ENCODE assay signal across 29 cellular contexts in the genomic region with DNA sequence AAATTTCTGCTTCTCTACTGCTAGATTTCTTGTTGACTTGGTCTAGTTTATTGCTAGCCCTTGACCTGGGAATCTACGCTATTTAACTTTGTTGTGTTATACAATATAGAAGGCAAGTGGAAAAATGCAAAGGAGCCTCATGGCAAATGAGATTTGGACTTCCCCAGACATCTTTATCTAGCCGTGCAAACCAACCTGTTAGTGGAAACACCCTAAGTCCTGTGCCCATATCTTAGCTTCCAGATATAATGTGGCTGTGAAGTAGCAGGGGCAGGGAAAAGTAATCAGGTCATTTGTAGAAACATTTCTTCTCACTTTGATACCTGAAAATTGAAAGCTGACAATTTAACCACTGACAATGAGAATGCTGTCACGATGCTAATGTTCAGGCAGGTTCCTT.
"Had no signal": no experiment of that assay in that cellular context is flagged by ENCODE, and none has a peak within 500 bp of the region (broad histone marks: within the 10 kb centered on the region; RNA-seq: fewer than 3 reads in every experiment).

No MANE protein-coding gene starts in this region.

- H3K9me3 ChIP-seq: esophagus muscularis mucosa, gastroesophageal sphincter, heart left ventricle, left lung, mucosa of descending colon, neutrophil, pancreas, right lobe of liver, thoracic aorta, tibial nerve, upper lobe of right lung, uterus had no signal

- H3K36me3 Mint-ChIP-seq: mesothelial cell of epicardium; naive B cell; natural killer cell treated with Interleukin-12 subunit alpha and Interleukin-12 subunit beta and Interleukin-15 and Interleukin-18, amount 100 ng/mL, for 72 hours; stimulated activated naive B cell treated with anti-CD40 and anti-IgM and Interleukin-4, amounts not matched to agents 10 μg/mL and 1 μg/mL and 100 μg/mL, for 72 hours had no signal

- H3K9me3 Mint-ChIP-seq: dendritic cell treated with granulocyte-macrophage colony-stimulating factor and Interleukin-4, amounts not matched to agents 40 ng/mL and 50 ng/mL, for 4 days; endodermal cell; mesothelial cell of epicardium; naive B cell; natural killer cell treated with Interleukin-12 subunit alpha and Interleukin-12 subunit beta and Interleukin-15 and Interleukin-18, amount 100 ng/mL, for 72 hours; stimulated activated naive B cell treated with anti-CD40 and anti-IgM and Interleukin-4, amounts not matched to agents 10 μg/mL and 1 μg/mL and 100 μg/mL, for 72 hours; stimulated activated naive CD8-positive, alpha-beta T cell treated with anti-CD3 and anti-CD28 coated beads, Interleukin-15, Interleukin-2, amounts not matched to agents 100 ng/mL and 50 ng/mL, for 24 hours had no signal

- H3K27me3 ChIP-seq: esophagus muscularis mucosa, foreskin keratinocyte, gastroesophageal sphincter, left lung, neutrophil, pancreas, right lobe of liver, tibial nerve, upper lobe of right lung, uterus had no signal

- H3K27ac Mint-ChIP-seq: dendritic cell treated with granulocyte-macrophage colony-stimulating factor and Interleukin-4, amounts not matched to agents 40 ng/mL and 50 ng/mL, for 4 days; mesothelial cell of epicardium; naive B cell; natural killer cell treated with Interleukin-12 subunit alpha and Interleukin-12 subunit beta and Interleukin-15 and Interleukin-18, amount 100 ng/mL, for 72 hours; stimulated activated naive B cell treated with anti-CD40 and anti-IgM and Interleukin-4, amounts not matched to agents 10 μg/mL and 1 μg/mL and 100 μg/mL, for 72 hours; stimulated activated naive CD8-positive, alpha-beta T cell treated with anti-CD3 and anti-CD28 coated beads, Interleukin-15, Interleukin-2, amounts not matched to agents 100 ng/mL and 50 ng/mL, for 24 hours had no signal

- H3K4me3 Mint-ChIP-seq: dendritic cell treated with granulocyte-macrophage colony-stimulating factor and Interleukin-4, amounts not matched to agents 40 ng/mL and 50 ng/mL, for 4 days; endodermal cell; mesothelial cell of epicardium; naive B cell; natural killer cell treated with Interleukin-12 subunit alpha and Interleukin-12 subunit beta and Interleukin-15 and Interleukin-18, amount 100 ng/mL, for 72 hours; neural crest cell; stimulated activated naive B cell treated with anti-CD40 and anti-IgM and Interleukin-4, amounts not matched to agents 10 μg/mL and 1 μg/mL and 100 μg/mL, for 72 hours; stimulated activated naive CD8-positive, alpha-beta T cell treated with anti-CD3 and anti-CD28 coated beads, Interleukin-15, Interleukin-2, amounts not matched to agents 100 ng/mL and 50 ng/mL, for 24 hours had no signal

- H3K4me1 ChIP-seq: esophagus muscularis mucosa, foreskin keratinocyte, gastroesophageal sphincter, heart left ventricle, left lung, pancreas, right lobe of liver, tibial nerve, upper lobe of right lung, uterus had no signal

- H3K27ac ChIP-seq: epithelial cell of prostate, esophagus muscularis mucosa, foreskin keratinocyte, gastroesophageal sphincter, heart left ventricle, left lung, neutrophil, pancreas, right lobe of liver, thoracic aorta, tibial nerve, upper lobe of right lung, uterus had no signal

- DNase-seq: effector CD8-positive, alpha-beta T cell; endodermal cell; foreskin keratinocyte; heart left ventricle; hippocampal formation; left cardiac atrium; left lung; mesenchymal stem cell; mucosa of descending colon; naive B cell; pancreas; right lobe of liver; small intestine; stimulated activated CD4-positive, alpha-beta T cell treated with anti-CD3 and anti-CD28 coated beads, Interleukin-15, amount 100 ng/mL, for 24 hours; stimulated activated CD4-positive, alpha-beta T cell treated with anti-CD3 and anti-CD28 coated beads, Interleukin-2, amount 100 ng/mL, for 48 hours; stimulated activated naive B cell treated with anti-CD40 and anti-IgM and Interleukin-4, amounts not matched to agents 10 μg/mL and 1 μg/mL and 100 μg/mL, for 72 hours; upper lobe of right lung; uterus had no signal

- H3K4me3 ChIP-seq: esophagus muscularis mucosa, gastroesophageal sphincter, heart left ventricle, left lung, mucosa of descending colon, pancreas, right lobe of liver, thoracic aorta, tibial nerve, upper lobe of right lung, uterus had no signal

- ATAC-seq: foreskin keratinocyte; gastroesophageal sphincter; heart left ventricle; left cardiac atrium; left lung; mucosa of descending colon; natural killer cell treated with Interleukin-12 subunit alpha and Interleukin-12 subunit beta and Interleukin-15 and Interleukin-18, amount 100 ng/mL, for 72 hours; pancreas; right lobe of liver; stimulated activated naive B cell treated with anti-CD40 and anti-IgM and Interleukin-4, amounts not matched to agents 10 μg/mL and 1 μg/mL and 100 μg/mL, for 72 hours; upper lobe of right lung had no signal

- H3K4me1 Mint-ChIP-seq: neural crest cell had no signal

- H3K36me3 ChIP-seq: esophagus muscularis mucosa, gastroesophageal sphincter, heart left ventricle, left lung, neutrophil, pancreas, right lobe of liver, thoracic aorta, tibial nerve, upper lobe of right lung, uterus had no signal

- H3K27me3 Mint-ChIP-seq: dendritic cell treated with granulocyte-macrophage colony-stimulating factor and Interleukin-4, amounts not matched to agents 40 ng/mL and 50 ng/mL, for 4 days; naive B cell; natural killer cell treated with Interleukin-12 subunit alpha and Interleukin-12 subunit beta and Interleukin-15 and Interleukin-18, amount 100 ng/mL, for 72 hours; stimulated activated naive B cell treated with anti-CD40 and anti-IgM and Interleukin-4, amounts not matched to agents 10 μg/mL and 1 μg/mL and 100 μg/mL, for 72 hours; stimulated activated naive CD8-positive, alpha-beta T cell treated with anti-CD3 and anti-CD28 coated beads, Interleukin-15, Interleukin-2, amounts not matched to agents 100 ng/mL and 50 ng/mL, for 24 hours had no signal
